15 cellular contexts compared by ENCODE assay signal in the genomic region with DNA sequence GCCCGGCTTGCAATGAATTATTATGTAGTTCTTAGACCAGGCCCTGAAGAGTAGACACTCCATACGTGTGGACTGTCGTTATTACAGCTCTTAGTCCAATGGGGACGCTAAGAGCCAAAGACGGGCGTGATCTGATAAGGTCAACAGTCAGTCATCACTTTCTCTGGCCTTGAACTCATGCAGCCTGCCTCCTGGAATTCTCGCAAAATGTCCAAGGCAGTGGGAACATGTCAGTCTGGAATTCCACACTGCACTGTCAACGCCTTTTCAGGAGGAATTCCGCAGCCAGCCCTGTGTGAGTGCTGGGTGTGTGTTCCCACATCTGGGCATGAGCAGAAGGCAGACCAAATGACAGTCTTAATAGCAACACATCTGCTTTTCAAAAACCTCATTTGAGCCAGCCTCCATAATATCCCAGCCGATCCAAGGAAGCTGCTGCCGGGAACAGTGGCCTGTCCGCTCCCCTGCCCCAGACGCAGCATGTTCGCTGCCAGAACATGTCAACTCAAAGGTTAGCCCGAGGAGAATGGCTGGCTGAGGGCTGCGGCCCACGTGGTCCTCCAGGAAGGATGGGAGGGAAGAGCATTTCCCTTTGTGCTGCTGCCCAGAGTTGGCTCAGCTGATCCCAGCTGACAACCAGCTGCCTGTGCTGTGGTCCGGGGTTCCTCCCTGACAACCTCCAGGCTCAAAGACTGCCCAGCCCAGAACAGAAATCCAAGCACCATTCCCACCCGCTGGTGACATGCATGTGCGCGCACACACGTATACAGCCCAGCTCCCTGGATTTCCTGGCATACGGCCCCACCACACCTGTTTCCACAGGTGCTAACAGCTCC.
A peak's percentile ranks its signal among the peaks of the same experiment; 100 is the strongest.
DNase-seq lines count a peak whose midpoint lies in the region; ATAC-seq and TF ChIP-seq lines count a peak whose summit lies in the region.
"Had no signal": no experiment of that assay in that cellular context is flagged by ENCODE, and none has a peak within 500 bp of the region (broad histone marks: within the 10 kb centered on the region; RNA-seq: fewer than 3 reads in every experiment).

No MANE protein-coding gene starts in this region.

- H2BK15ac ChIP-seq in neuronal stem cell (ENCODE audit: low read length) = no peak overlapping the region

- H3K79me1 ChIP-seq in neuronal stem cell (ENCODE audit: low read depth, low read length) = no peaks in the 10 kb centered on the region

- peak overlapping the region in 8 of 10 donors; percentile 10 to 79 (median 61) for H3K27ac ChIP-seq in heart right ventricle
- no peak overlapping the region for H3K27ac ChIP-seq in neuronal stem cell (replicated peaks; ENCODE audit: low read length)
- no peak overlapping the region for H3K27ac ChIP-seq in tibial artery
- H3K27ac ChIP-seq: breast epithelium had no signal

- H4K91ac ChIP-seq in neuronal stem cell (ENCODE audit: low read depth, low read length, poor library complexity) = no peak overlapping the region

- H3K4me2 ChIP-seq in neuronal stem cell (ENCODE audit: insufficient read depth, low read length, poor library complexity, severe bottlenecking) = no peak overlapping the region

- H3K14ac ChIP-seq in neuronal stem cell (ENCODE audit: low read length) = peak overlapping the region; percentile 47

- H2AK5ac ChIP-seq in neuronal stem cell (ENCODE audit: low read depth, low read length) = no peak overlapping the region

- peaks cover 0 to 47% (median 0%) of the 10 kb centered on the region in 9 donors for H3K36me3 ChIP-seq in heart right ventricle
- peaks cover 3 to 28% of the 10 kb centered on the region in 2 donors for H3K36me3 ChIP-seq in neuronal stem cell (replicated peaks in 1 of 2; ENCODE audit: control insufficient read depth in 2 of 2, insufficient read depth in 2 of 2, low read length in 2 of 2)
- H3K36me3 ChIP-seq in tibial artery = peaks cover 0 to 48% (median 19%) of the 10 kb centered on the region in 3 donors
- H3K36me3 ChIP-seq: breast epithelium had no signal

- no peak overlapping the region for H2BK12ac ChIP-seq in neuronal stem cell (ENCODE audit: low read length)

- H2BK5ac ChIP-seq in neuronal stem cell (ENCODE audit: low read length) = peak overlapping the region; percentile 27

- no peak overlapping the region for H2AFZ ChIP-seq in neuronal stem cell (ENCODE audit: low read length)

- no peak overlapping the region for H2BK120ac ChIP-seq in neuronal stem cell (ENCODE audit: low read depth, low read length)

- H3K4me1 ChIP-seq in heart right ventricle (peaks cover 9 to 36% (median 20%) of the 10 kb centered on the region in 9 donors), neuronal stem cell (ENCODE audit: control insufficient read depth in 2 of 2, insufficient read depth in 1 of 2, low read depth in 1 of 2, low read length in 2 of 2) (peaks cover 4 to 9% of the 10 kb centered on the region in 2 donors), tibial artery (no peaks in the 10 kb centered on the region)
- H3K4me1 ChIP-seq: breast epithelium had no signal

- H4K8ac ChIP-seq in neuronal stem cell (ENCODE audit: low read depth, low read length) = no peak overlapping the region

- H3K23ac ChIP-seq in neuronal stem cell (ENCODE audit: low read depth, low read length, poor library complexity) = no peak overlapping the region

- DNase-seq in AG20443 (ENCODE audit: low spot score) (peak; percentile 81), amniotic epithelial cell (ENCODE audit: low read depth) (peak; percentile 56), heart right ventricle (peak; percentile 76 to 80), neuronal stem cell (ENCODE audit: low spot score) (no peak), NCI-H524 treated with DMSO at 0.1 percent for 48 hours (lab: John Stamatoyannopoulos, UW) (no peak), tibial artery (no peak)
- DNase-seq in activated CD4-positive, CD25-positive, alpha-beta regulatory T cell treated with anti-CD3 and anti-CD28 coated beads, Interleukin-2, amount 50 U/mL, for 72 hours = no peak
- DNase-seq in stimulated activated CD4-positive, alpha-beta T cell treated with anti-CD3 and anti-CD28 coated beads, Interleukin-2, amount 100 ng/mL, for 24 hours = no peak
- DNase-seq: GF-D8; KG1; NCI-H2227 treated with DMSO at 0.1 percent for 48 hours; SHP77; stimulated activated CD4-positive, alpha-beta T cell treated with anti-CD3 and anti-CD28 coated beads, Interleukin-15, amount 100 ng/mL, for 24 hours had no signal

- H3K4ac ChIP-seq in neuronal stem cell (ENCODE audit: low read length) = no peak overlapping the region

- H3K4me3 ChIP-seq in heart right ventricle (no peak overlapping the region), neuronal stem cell (ENCODE audit: low read length in 2 of 2) (no peak overlapping the region), tibial artery (no peak overlapping the region)
- H3K4me3 ChIP-seq: breast epithelium had no signal

- H3K9me3 ChIP-seq in heart right ventricle (peaks cover 0 to 3% (median 0%) of the 10 kb centered on the region in 11 donors), neuronal stem cell (replicated peaks in 1 of 2; ENCODE audit: control insufficient read depth in 2 of 2, insufficient read depth in 1 of 2, low read depth in 1 of 2, low read length in 2 of 2) (no peaks in the 10 kb centered on the region), tibial artery (no peaks in the 10 kb centered on the region)
- H3K9me3 ChIP-seq: breast epithelium had no signal

- 21 to 25% methylated on average over 23 of the region's 23 CpGs for WGBS in heart right ventricle, 2 donors
- no CpG with 5 or more reads among the region's 23 CpGs for WGBS in neuronal stem cell (ENCODE audit: extremely low coverage in 2 of 2, insufficient read length in 2 of 2, insufficient replicate concordance in 1 of 2), 2 donors

- TF ChIP-seq CTCF in heart right ventricle (IDR thresholded peaks at IDR 0.05) (no peak), tibial artery (IDR thresholded peaks at IDR 0.05) (no peak)

- peak; percentile 87 to 94 (median 91) for ATAC-seq in heart right ventricle
- ATAC-seq: WTC11 had no signal

- no peak overlapping the region for H3K9ac ChIP-seq in neuronal stem cell (ENCODE audit: low read depth, low read length, poor library complexity)

- intact Hi-C loops in heart right ventricle (cut with DNase I) (loop anchor here in 6 of 10 donors (1.0 to 10.0 kb wide), 5 partner anchors 23 to 613 kb away; a partner anchor contains a TSS), tibial artery (cut with DNase I; ENCODE audit: low total_unique reads) (no loop called here)

- H3K18ac ChIP-seq in neuronal stem cell (ENCODE audit: low read length) = no peak overlapping the region

- H3K27me3 ChIP-seq in heart right ventricle = no peaks in the 10 kb centered on the region
- H3K27me3 ChIP-seq in neuronal stem cell (ENCODE audit: control insufficient read depth in 3 of 3, insufficient read depth in 3 of 3, low read depth in 1 of 3, low read length in 3 of 3) = no peaks in the 10 kb centered on the region
- no peaks in the 10 kb centered on the region for H3K27me3 ChIP-seq in tibial artery
- H3K27me3 ChIP-seq: breast epithelium had no signal

Comparison
In these comparisons a context has a peak if more than half of its experiments do, and no peak if none do; other contexts are left out.
1. DNase-seq: peak in AG20443 (single experiment), amniotic epithelial cell (single experiment) and heart right ventricle (2 of 2); none in neuronal stem cell (single experiment), activated CD4-positive, CD25-positive, alpha-beta regulatory T cell treated with anti-CD3 and anti-CD28 coated beads, Interleukin-2, amount 50 U/mL, for 72 hours (single experiment), NCI-H524 treated with DMSO at 0.1 percent for 48 hours (single experiment), tibial artery (0 of 2) and stimulated activated CD4-positive, alpha-beta T cell treated with anti-CD3 and anti-CD28 coated beads, Interleukin-2, amount 100 ng/mL, for 24 hours (0 of 2).
2. H3K27ac ChIP-seq: peak in heart right ventricle (8 of 10); none in neuronal stem cell (single experiment) and tibial artery (0 of 2).